In genomic region chr22:46150615-46151423, GRCh38 we compare ENCODE assay signal across 8 cellular contexts. TPM values are rescaled to one million over a fixed set of nuclear protein-coding genes. Genes with fewer than 3 reads are reported as not detected.
DNase-seq lines count a peak whose midpoint lies in the region; ATAC-seq and TF ChIP-seq lines count a peak whose summit lies in the region.

No MANE protein-coding gene starts in this region.

- peak overlapping the region; percentile 81 to 92 (median 82) for H3K4me3 Mint-ChIP-seq in brain

- ATAC-seq in HG03103 (IDR thresholded peaks at IDR 0.05; ENCODE audit: low read depth, unreplicated experiment) = peak; percentile 21

- H3K9me3 Mint-ChIP-seq in brain = peaks cover 0 to 5% (median 0%) of the 10 kb centered on the region in 5 experiments

- H3K27me3 Mint-ChIP-seq in brain = peaks cover 50% of the 10 kb centered on the region

- peaks cover 19% of the 10 kb centered on the region for H3K4me1 Mint-ChIP-seq in brain

- peaks cover 14% of the 10 kb centered on the region for H3K36me3 Mint-ChIP-seq in brain

- no peak for TF ChIP-seq CTCF in brain (conservative IDR thresholded peaks at IDR 0.05)

- DNase-seq in NCI-H1105 treated with DMSO at 0.1 percent for 48 hours (lab: John Stamatoyannopoulos, UW) (peak; percentile 8), NCI-H1105 (lab: John Stamatoyannopoulos, UW) (no peak), T-helper 22 cell (ENCODE audit: low read depth) (peak; percentile 45), islet precursor cell (peak; percentile 59), pons (ENCODE audit: low spot score) (no peak)
- peak; percentile 43 for DNase-seq in stimulated activated CD4-positive, alpha-beta T cell treated with anti-CD3 and anti-CD28 coated beads, Interleukin-1b, Interleukin-23, amount 100 ng/mL, for 48 hours

- H3K27ac Mint-ChIP-seq in brain = no peak overlapping the region

RNA-seq across cellular contexts. Expression of gene PPARA, which starts 0.5 kb away (rescaled TPM):
- 8.4 TPM for polyA plus RNA-seq in brain (ENCODE audit: insufficient read depth, low read depth, low replicate concordance)

Comparison
In these comparisons a context has a peak if more than half of its experiments do, and no peak if none do; other contexts are left out.
1. DNase-seq: peak in NCI-H1105 treated with DMSO at 0.1 percent for 48 hours (single experiment), T-helper 22 cell (single experiment), islet precursor cell (single experiment) and stimulated activated CD4-positive, alpha-beta T cell treated with anti-CD3 and anti-CD28 coated beads, Interleukin-1b, Interleukin-23, amount 100 ng/mL, for 48 hours (single experiment); none in NCI-H1105 (single experiment) and pons (single experiment).